In the genomic region with DNA sequence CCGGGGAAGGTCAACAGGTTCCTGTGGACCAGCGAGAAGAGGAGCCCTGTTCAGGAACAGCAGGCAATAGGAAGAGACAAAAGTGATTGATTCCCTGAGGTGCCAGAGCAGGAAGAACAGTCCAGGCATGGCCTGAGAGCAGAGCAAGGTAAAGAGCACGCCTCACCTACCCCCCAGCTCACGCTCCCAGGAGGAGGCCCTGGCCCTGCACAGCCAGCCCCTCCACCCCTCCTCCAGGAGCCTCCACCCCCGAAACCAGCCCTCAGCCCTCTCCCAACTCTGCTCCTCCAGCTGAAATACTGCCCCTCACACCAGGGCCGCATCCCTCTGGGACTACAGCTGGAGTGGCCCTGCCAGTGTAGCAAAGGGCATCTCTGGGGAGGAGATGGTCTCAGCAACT, we compare ENCODE assay signal across 17 cellular contexts.
DNase-seq lines count a peak whose midpoint lies in the region; ATAC-seq and TF ChIP-seq lines count a peak whose summit lies in the region.
"Had no signal": no experiment of that assay in that cellular context is flagged by ENCODE, and none has a peak within 500 bp of the region (broad histone marks: within the 10 kb centered on the region; RNA-seq: fewer than 3 reads in every experiment).

No MANE protein-coding gene starts in this region.

- peak; percentile 53 for ATAC-seq in stimulated activated naive CD8-positive, alpha-beta T cell treated with anti-CD3 and anti-CD28 coated beads, Interleukin-15, amount 100 ng/mL, for 72 hours
- no peak for ATAC-seq in stimulated activated naive CD8-positive, alpha-beta T cell treated with anti-CD3 and anti-CD28 coated beads, Interleukin-15, Interleukin-2, amounts not matched to agents 100 U/mL and 50 U/mL, for 24 hours
- ATAC-seq in lower lobe of right lung, result peak; percentile 30 to 44
- ATAC-seq in stimulated activated memory B cell treated with anti-CD40 and anti-IgM and Interleukin-4, amounts not matched to agents 10 μg/mL and 1 μg/mL and 100 μg/mL, for 72 hours, result peak; percentile 28
- no peak for ATAC-seq in HG02870 (IDR thresholded peaks at IDR 0.05; ENCODE audit: unreplicated experiment)
- ATAC-seq: GM23338, HCT116 had no signal

- no peaks in the 10 kb centered on the region for H3K36me3 Mint-ChIP-seq in stimulated activated memory B cell treated with anti-CD40 and anti-IgM and Interleukin-4, amounts not matched to agents 10 μg/mL and 1 μg/mL and 100 μg/mL, for 72 hours
- H3K36me3 Mint-ChIP-seq: CD14-positive monocyte; CD4-positive, alpha-beta memory T cell had no signal

- DNase-seq in stimulated activated naive CD8-positive, alpha-beta T cell treated with anti-CD3 and anti-CD28 coated beads, Interleukin-15, amount 100 ng/mL, for 72 hours, result no peak
- no peak for DNase-seq in stimulated activated naive CD8-positive, alpha-beta T cell treated with anti-CD3 and anti-CD28 coated beads, Interleukin-15, Interleukin-2, amounts not matched to agents 100 U/mL and 50 U/mL, for 24 hours
- DNase-seq in lower lobe of right lung (no peak), pons (ENCODE audit: low spot score) (no peak), SHP77 treated with DMSO at 0.1 percent for 48 hours (lab: John Stamatoyannopoulos, UW) (no peak)
- DNase-seq: 8988T; Calu3; CD4-positive, alpha-beta memory T cell; DMS79 treated with DMSO at 0.1 percent for 48 hours; GF-D8; H7 had no signal

- H3K27ac ChIP-seq in lower lobe of right lung, result peak overlapping the region; percentile 63
- H3K27ac ChIP-seq: BLaER1 had no signal

- H3K4me3 ChIP-seq in lower lobe of right lung, result peak overlapping the region; percentile 8
- H3K4me3 ChIP-seq: BLaER1, GM23338 had no signal

- no peak overlapping the region for H3K4me3 Mint-ChIP-seq in stimulated activated naive CD8-positive, alpha-beta T cell treated with anti-CD3 and anti-CD28 coated beads, Interleukin-15, amount 100 ng/mL, for 72 hours
- no peak overlapping the region for H3K4me3 Mint-ChIP-seq in stimulated activated memory B cell treated with anti-CD40 and anti-IgM and Interleukin-4, amounts not matched to agents 10 μg/mL and 1 μg/mL and 100 μg/mL, for 72 hours
- H3K4me3 Mint-ChIP-seq: CD14-positive monocyte; CD4-positive, alpha-beta memory T cell; GM23338 had no signal

- intact Hi-C loops in lower lobe of right lung (cut with DNase I), result no loop called here

- no peaks in the 10 kb centered on the region for H3K9me3 ChIP-seq in lower lobe of right lung
- H3K9me3 ChIP-seq: BLaER1 had no signal

- no peaks in the 10 kb centered on the region for H3K27me3 ChIP-seq in lower lobe of right lung (ENCODE audit: low read depth)
- H3K27me3 ChIP-seq: BLaER1 had no signal

- peaks cover 14% of the 10 kb centered on the region for H3K27me3 Mint-ChIP-seq in stimulated activated naive CD8-positive, alpha-beta T cell treated with anti-CD3 and anti-CD28 coated beads, Interleukin-15, amount 100 ng/mL, for 72 hours
- H3K27me3 Mint-ChIP-seq in stimulated activated memory B cell treated with anti-CD40 and anti-IgM and Interleukin-4, amounts not matched to agents 10 μg/mL and 1 μg/mL and 100 μg/mL, for 72 hours, result peaks cover 10% of the 10 kb centered on the region

- no peak for TF ChIP-seq CTCF in lower lobe of right lung (IDR thresholded peaks at IDR 0.05)

- no peaks in the 10 kb centered on the region for H3K36me3 ChIP-seq in lower lobe of right lung
- H3K36me3 ChIP-seq: BLaER1 had no signal

- H3K9me3 Mint-ChIP-seq in stimulated activated naive CD8-positive, alpha-beta T cell treated with anti-CD3 and anti-CD28 coated beads, Interleukin-15, amount 100 ng/mL, for 72 hours, result no peaks in the 10 kb centered on the region
- H3K9me3 Mint-ChIP-seq in stimulated activated memory B cell treated with anti-CD40 and anti-IgM and Interleukin-4, amounts not matched to agents 10 μg/mL and 1 μg/mL and 100 μg/mL, for 72 hours, result no peaks in the 10 kb centered on the region
- H3K9me3 Mint-ChIP-seq: CD4-positive, alpha-beta memory T cell; GM23338 had no signal

- H3K4me1 ChIP-seq in lower lobe of right lung, result no peaks in the 10 kb centered on the region
- H3K4me1 ChIP-seq: BLaER1 had no signal

- no peak overlapping the region for H3K27ac Mint-ChIP-seq in stimulated activated naive CD8-positive, alpha-beta T cell treated with anti-CD3 and anti-CD28 coated beads, Interleukin-15, amount 100 ng/mL, for 72 hours
- H3K27ac Mint-ChIP-seq in stimulated activated memory B cell treated with anti-CD40 and anti-IgM and Interleukin-4, amounts not matched to agents 10 μg/mL and 1 μg/mL and 100 μg/mL, for 72 hours, result no peak overlapping the region
- H3K27ac Mint-ChIP-seq: CD4-positive, alpha-beta memory T cell; GM23338 had no signal

- H3K4me1 Mint-ChIP-seq in stimulated activated naive CD8-positive, alpha-beta T cell treated with anti-CD3 and anti-CD28 coated beads, Interleukin-15, amount 100 ng/mL, for 72 hours, result no peaks in the 10 kb centered on the region
- H3K4me1 Mint-ChIP-seq in stimulated activated memory B cell treated with anti-CD40 and anti-IgM and Interleukin-4, amounts not matched to agents 10 μg/mL and 1 μg/mL and 100 μg/mL, for 72 hours, result no peaks in the 10 kb centered on the region
- H3K4me1 Mint-ChIP-seq: CD4-positive, alpha-beta memory T cell; GM23338 had no signal

Comparison
In these comparisons a context has a peak if more than half of its experiments do, and no peak if none do; other contexts are left out.
1. ATAC-seq: peak in stimulated activated naive CD8-positive, alpha-beta T cell treated with anti-CD3 and anti-CD28 coated beads, Interleukin-15, amount 100 ng/mL, for 72 hours (single experiment), lower lobe of right lung (2 of 2) and stimulated activated memory B cell treated with anti-CD40 and anti-IgM and Interleukin-4, amounts not matched to agents 10 μg/mL and 1 μg/mL and 100 μg/mL, for 72 hours (single experiment); none in stimulated activated naive CD8-positive, alpha-beta T cell treated with anti-CD3 and anti-CD28 coated beads, Interleukin-15, Interleukin-2, amounts not matched to agents 100 U/mL and 50 U/mL, for 24 hours (single experiment) and HG02870 (single experiment).